ENCODE assay signal across 8 cellular contexts in the genomic region with DNA sequence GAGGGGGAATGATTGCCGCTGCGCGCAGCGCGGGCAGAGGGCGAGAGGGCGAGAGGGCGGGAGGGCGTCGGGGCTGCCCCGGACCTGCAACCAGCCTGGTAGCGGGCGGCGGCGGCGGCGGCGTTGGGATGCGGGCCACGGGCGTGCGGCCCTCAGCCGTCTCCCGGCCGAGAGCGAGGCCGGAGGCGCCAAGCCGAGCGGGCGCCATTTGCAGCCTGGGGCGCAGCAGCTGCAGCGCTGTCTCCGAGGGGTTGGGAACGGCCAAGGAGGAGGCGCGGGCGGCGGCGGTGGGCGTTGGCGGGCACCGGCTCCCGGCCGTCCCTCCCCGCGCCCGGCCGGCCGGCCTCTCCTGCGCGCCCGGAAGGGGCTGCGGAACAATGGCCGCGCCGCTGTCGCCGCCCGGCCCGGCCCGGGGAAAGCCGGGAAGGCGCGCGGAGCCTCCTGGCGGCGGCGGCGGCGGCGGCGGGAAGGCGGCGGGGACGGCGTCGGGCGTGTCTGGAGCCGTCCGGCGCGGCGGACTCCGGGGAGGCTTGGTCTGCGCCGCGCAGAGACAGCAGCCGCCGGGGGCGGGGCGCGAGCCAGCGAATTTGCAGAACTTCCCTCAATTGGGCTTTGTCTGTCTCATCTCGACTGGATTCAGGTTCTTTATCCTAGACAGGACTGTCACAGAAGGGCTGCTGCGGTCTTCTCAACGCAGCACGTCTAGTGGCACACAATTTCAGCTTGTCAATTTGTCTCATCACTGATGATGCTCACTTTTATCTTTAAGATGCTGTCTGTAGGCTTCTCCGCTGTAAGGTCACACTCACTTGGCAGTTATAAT. TPM values are rescaled to one million over a fixed set of nuclear protein-coding genes. Genes with fewer than 3 reads are reported as not detected.
DNase-seq lines count a peak whose midpoint lies in the region; ATAC-seq and TF ChIP-seq lines count a peak whose summit lies in the region.

No MANE protein-coding gene starts in this region.

- no peaks in the 10 kb centered on the region for H3K36me3 Mint-ChIP-seq in activated T-cell treated with anti-CD3 and anti-CD28 coated beads, Interleukin-2, amount 50 U/mL, for 72 hours (ENCODE audit: insufficient read depth in 2 of 2)
- peaks cover 0 to 1% (median 0%) of the 10 kb centered on the region in 5 donors for H3K36me3 Mint-ChIP-seq in naive thymus-derived CD4-positive, alpha-beta T cell

- CTCF ChIA-PET in naive thymus-derived CD4-positive, alpha-beta T cell (lab: Charles Lee) = no interaction called here

- TF ChIP-seq CTCF in tibial artery (IDR thresholded peaks at IDR 0.05) = peak in 1 of 2 experiments; percentile 61

- H3K27ac ChIP-seq in naive thymus-derived CD4-positive, alpha-beta T cell (ENCODE audit: low read depth, low read length) = no peak overlapping the region
- H3K27ac ChIP-seq in tibial artery = peak overlapping the region; percentile 92 to 95

- H3K4me1 ChIP-seq in naive thymus-derived CD4-positive, alpha-beta T cell (ENCODE audit: control insufficient read depth in 2 of 2, insufficient read depth in 2 of 2, low read length in 2 of 2) = no peaks in the 10 kb centered on the region
- peaks cover 0 to 15% (median 6%) of the 10 kb centered on the region in 4 donors for H3K4me1 ChIP-seq in tibial artery

- no peaks in the 10 kb centered on the region for H3K36me3 ChIP-seq in naive thymus-derived CD4-positive, alpha-beta T cell (ENCODE audit: control insufficient read depth in 2 of 3, insufficient read depth in 3 of 3, low read length in 3 of 3)
- H3K36me3 ChIP-seq in tibial artery = no peaks in the 10 kb centered on the region

- intact Hi-C loops in naive thymus-derived CD4-positive, alpha-beta T cell (cut with micrococcal nuclease) = no loop called here
- intact Hi-C loops in tibial artery (cut with DNase I; ENCODE audit: low total_unique reads) = no loop called here

- no peak overlapping the region for H3K27ac Mint-ChIP-seq in activated T-cell treated with anti-CD3 and anti-CD28 coated beads, Interleukin-2, amount 50 U/mL, for 72 hours
- no peak overlapping the region for H3K27ac Mint-ChIP-seq in naive thymus-derived CD4-positive, alpha-beta T cell

- POLR2A ChIA-PET in naive thymus-derived CD4-positive, alpha-beta T cell (lab: Charles Lee) = no interaction called here

- H3K27me3 Mint-ChIP-seq in activated T-cell treated with anti-CD3 and anti-CD28 coated beads, Interleukin-2, amount 50 U/mL, for 72 hours (ENCODE audit: low read depth) = peaks cover 52% of the 10 kb centered on the region
- H3K27me3 Mint-ChIP-seq in naive thymus-derived CD4-positive, alpha-beta T cell = peaks cover 42 to 53% (median 45%) of the 10 kb centered on the region in 5 donors

- peaks cover 0 to 3% of the 10 kb centered on the region in 2 donors for H3K27me3 ChIP-seq in naive thymus-derived CD4-positive, alpha-beta T cell (ENCODE audit: control insufficient read depth in 2 of 2, insufficient read depth in 2 of 2, low read length in 2 of 2)
- no peaks in the 10 kb centered on the region for H3K27me3 ChIP-seq in tibial artery

- H3K9me3 ChIP-seq in naive thymus-derived CD4-positive, alpha-beta T cell (ENCODE audit: control insufficient read depth in 2 of 3, low read length in 3 of 3) = no peaks in the 10 kb centered on the region
- no peaks in the 10 kb centered on the region for H3K9me3 ChIP-seq in tibial artery

- peak; percentile 83 for DNase-seq in Daoy (ENCODE audit: low read depth)
- DNase-seq in NCI-H510A (lab: John Stamatoyannopoulos, UW) = peak; percentile 45
- DNase-seq in activated T-cell treated with anti-CD3 and anti-CD28 coated beads, Interleukin-2, amount 50 U/mL, for 72 hours = peak; percentile 44 to 47
- peak; percentile 23 for DNase-seq in fibroblast of the conjunctiva (ENCODE audit: low read depth)
- DNase-seq in naive thymus-derived CD4-positive, alpha-beta T cell = peak in 3 of 9 donors; percentile 5 to 50 (median 15)
- DNase-seq in tibial artery = peak; percentile 69 to 87

- peaks cover 6% of the 10 kb centered on the region for H3K4me1 Mint-ChIP-seq in activated T-cell treated with anti-CD3 and anti-CD28 coated beads, Interleukin-2, amount 50 U/mL, for 72 hours (ENCODE audit: low read depth)
- peaks cover 0 to 12% (median 3%) of the 10 kb centered on the region in 7 donors for H3K4me1 Mint-ChIP-seq in naive thymus-derived CD4-positive, alpha-beta T cell

- ATAC-seq in HG02970 (IDR thresholded peaks at IDR 0.05; ENCODE audit: low FRiP score, unreplicated experiment) (peak; percentile 55), HG03139 (IDR thresholded peaks at IDR 0.05; ENCODE audit: unreplicated experiment) (no peak)
- peak; percentile 83 to 86 for ATAC-seq in activated T-cell treated with anti-CD3 and anti-CD28 coated beads, Interleukin-2, amount 50 U/mL, for 72 hours (replicated peaks in 1 of 2)
- ATAC-seq in naive thymus-derived CD4-positive, alpha-beta T cell = peak; percentile 74

- H3K4me3 Mint-ChIP-seq in activated T-cell treated with anti-CD3 and anti-CD28 coated beads, Interleukin-2, amount 50 U/mL, for 72 hours = peak overlapping the region; percentile 84 to 89
- peak overlapping the region; percentile 71 to 85 (median 79) for H3K4me3 Mint-ChIP-seq in naive thymus-derived CD4-positive, alpha-beta T cell

- no peaks in the 10 kb centered on the region for H3K9me3 Mint-ChIP-seq in activated T-cell treated with anti-CD3 and anti-CD28 coated beads, Interleukin-2, amount 50 U/mL, for 72 hours
- no peaks in the 10 kb centered on the region for H3K9me3 Mint-ChIP-seq in naive thymus-derived CD4-positive, alpha-beta T cell

- H3K4me3 ChIP-seq in naive thymus-derived CD4-positive, alpha-beta T cell (ENCODE audit: low read length) = no peak overlapping the region
- peak overlapping the region; percentile 83 for H3K4me3 ChIP-seq in tibial artery

RNA-seq across cellular contexts. Expression of gene ZBTB8B, which starts 35.7 kb away (rescaled TPM):
- total RNA-seq in Daoy (2014; rRNA removed; shearing (Covaris generic)) = 0.17 and 0.45 TPM in 2 replicates
- total RNA-seq in activated T-cell treated with anti-CD3 and anti-CD28 coated beads, Interleukin-2, amount 50 U/mL, for 72 hours = not detected
- under 1 TPM in 1 of 5 experiments, not detected in 4; 0.02 TPM for total RNA-seq in naive thymus-derived CD4-positive, alpha-beta T cell
- not detected for polyA plus RNA-seq in naive thymus-derived CD4-positive, alpha-beta T cell

RNA-seq across cellular contexts. Expression of gene ZBTB8A, which starts 38.6 kb away (rescaled TPM):
- total RNA-seq in Daoy (2014; rRNA removed; shearing (Covaris generic)) = 3.2 and 6.2 TPM in 2 replicates
- 1 to 10 TPM in 1 of 2 donors, under 1 TPM in 1; 0.56 to 1.8 TPM for total RNA-seq in activated T-cell treated with anti-CD3 and anti-CD28 coated beads, Interleukin-2, amount 50 U/mL, for 72 hours
- total RNA-seq in naive thymus-derived CD4-positive, alpha-beta T cell = under 1 TPM in 1 of 5 experiments, not detected in 4; 0.07 TPM
- not detected for polyA plus RNA-seq in naive thymus-derived CD4-positive, alpha-beta T cell
